ENCODE assay signal across 14 cellular contexts in genomic region chr9:113503131-113503541, GRCh38. TPM values are rescaled to one million over a fixed set of nuclear protein-coding genes. Genes with fewer than 3 reads are reported as not detected.
DNase-seq lines count a peak whose midpoint lies in the region; ATAC-seq and TF ChIP-seq lines count a peak whose summit lies in the region.
"Had no signal": no experiment of that assay in that cellular context is flagged by ENCODE, and none has a peak within 500 bp of the region (broad histone marks: within the 10 kb centered on the region; RNA-seq: fewer than 3 reads in every experiment).

No MANE protein-coding gene starts in this region.

- H3K27me3 ChIP-seq in heart left ventricle: no peaks in the 10 kb centered on the region
- H3K27me3 ChIP-seq in trophoblast cell (ENCODE audit: insufficient read depth, low read length): no peaks in the 10 kb centered on the region
- H3K27me3 ChIP-seq: adrenal gland had no signal

- TF ChIP-seq POLR2A in heart left ventricle (IDR thresholded peaks at IDR 0.05): no peak

- peak overlapping the region; percentile 48 for H2AFZ ChIP-seq in trophoblast cell (ENCODE audit: insufficient read depth, low read length, poor library complexity)

- H3K9ac ChIP-seq in trophoblast cell (ENCODE audit: low read length): no peak overlapping the region

- peak overlapping the region; percentile 93 for H3K14ac ChIP-seq in trophoblast cell (ENCODE audit: low read length)

- peak overlapping the region; percentile 54 for H4K12ac ChIP-seq in trophoblast cell (ENCODE audit: low read depth, low read length)

- H3K4me1 ChIP-seq in heart left ventricle (peaks cover 0 to 82% (median 43%) of the 10 kb centered on the region in 12 donors), trophoblast cell (ENCODE audit: control insufficient read depth in 1 of 2, insufficient read depth in 2 of 2, low read length in 2 of 2) (peaks cover 39 to 49% of the 10 kb centered on the region in 2 experiments)

- peaks cover 45% of the 10 kb centered on the region for H3K79me1 ChIP-seq in trophoblast cell (ENCODE audit: low read length)

- ATAC-seq in heart left ventricle: peak in 3 of 4 donors; percentile 15 to 38 (median 21)
- no peak for ATAC-seq in Right ventricle myocardium inferior
- peak; percentile 35 for ATAC-seq in left ventricle myocardium superior

- H3K23ac ChIP-seq in trophoblast cell (ENCODE audit: low read length): no peak overlapping the region

- H3K9me3 ChIP-seq in heart left ventricle (no peaks in the 10 kb centered on the region), trophoblast cell (ENCODE audit: insufficient read depth, low read depth, low read length) (no peaks in the 10 kb centered on the region)
- H3K9me3 ChIP-seq: adrenal gland had no signal

- peak overlapping the region; percentile 83 for H4K8ac ChIP-seq in trophoblast cell (ENCODE audit: low read depth, low read length)

- intact Hi-C loops in heart left ventricle (cut with DNase I) (loop anchor here in 9 of 10 donors (5.0 to 10.0 kb wide), 7 partner anchors 46 to 84 kb away; no protein-coding TSS in a partner anchor), Right ventricle myocardium inferior (cut with DNase I) (loop anchor here (5.0 kb wide), 2 partner anchors 46 to 84 kb away; no protein-coding TSS in a partner anchor), left ventricle myocardium superior (cut with micrococcal nuclease) (no loop called here)

- H3K27ac ChIP-seq in heart left ventricle: peak overlapping the region; percentile 67 to 91 (median 87)
- H3K27ac ChIP-seq in trophoblast cell (ENCODE audit: low read depth, low read length): peak overlapping the region; percentile 71

- H3K4ac ChIP-seq in trophoblast cell (ENCODE audit: low read depth, low read length): peak overlapping the region; percentile 92

- H3K4me3 ChIP-seq in heart left ventricle (peak overlapping the region; percentile 5 to 71 (median 62)), trophoblast cell (ENCODE audit: low read depth, low read length) (no peak overlapping the region)

- peak overlapping the region; percentile 91 for H2BK12ac ChIP-seq in trophoblast cell (ENCODE audit: low read length)

- DNase-seq in heart left ventricle: no peak
- no peak for DNase-seq in Right ventricle myocardium inferior (ENCODE audit: missing footprints)
- no peak for DNase-seq in left ventricle myocardium superior
- peak; percentile 93 to 95 for DNase-seq in trophoblast cell
- no peak for DNase-seq in cerebellar nuclear complex (lab: John Stamatoyannopoulos, UW)
- no peak for DNase-seq in AG08396 (ENCODE audit: low spot score)
- no peak for DNase-seq in stimulated activated CD4-positive, alpha-beta T cell treated with anti-CD3 and anti-CD28 coated beads, Interleukin-15, amount 100 ng/mL, for 24 hours
- no peak for DNase-seq in ureter (ENCODE audit: low spot score)
- DNase-seq: adrenal gland; effector CD4-positive, alpha-beta T cell; GF-D8; NCI-H1930; NCI-H69; T-helper 1 cell had no signal

- H3K36me3 ChIP-seq in heart left ventricle: peaks cover 0 to 32% (median 17%) of the 10 kb centered on the region in 9 donors
- H3K36me3 ChIP-seq in trophoblast cell (ENCODE audit: control insufficient read depth in 1 of 2, insufficient read depth in 2 of 2, low read length in 2 of 2): peaks cover 2 to 9% of the 10 kb centered on the region in 2 experiments

- H3K79me2 ChIP-seq in trophoblast cell (ENCODE audit: control insufficient read depth, insufficient read depth, low read length, poor library complexity): peaks cover 6% of the 10 kb centered on the region

- whole genome bisulfite sequencing in heart left ventricle, 4 donors: 52 to 81% (median 65%) methylated on average over 7 to 8 of the region's 8 CpGs
- WGBS in trophoblast cell (ENCODE audit: extremely low coverage, insufficient coverage, insufficient read length): no CpG with 5 or more reads among the region's 8 CpGs

- H2AK5ac ChIP-seq in trophoblast cell (ENCODE audit: low read length): peak overlapping the region; percentile 78

- peak overlapping the region; percentile 37 for H2BK5ac ChIP-seq in trophoblast cell (ENCODE audit: low read depth, low read length, poor library complexity)

- peak overlapping the region; percentile 96 for H2BK120ac ChIP-seq in trophoblast cell (ENCODE audit: insufficient read depth, low read length, poor library complexity)

- peak overlapping the region; percentile 88 for H3K18ac ChIP-seq in trophoblast cell (ENCODE audit: low read length)

- H4K91ac ChIP-seq in trophoblast cell (ENCODE audit: low read depth, low read length): peak overlapping the region; percentile 96

- H3K4me2 ChIP-seq in trophoblast cell (ENCODE audit: low read length): no peak overlapping the region

- TF ChIP-seq CTCF in heart left ventricle (IDR thresholded peaks at IDR 0.05): peak in 1 of 12 donors; percentile 10

RNA-seq across cellular contexts. Expression of gene RGS3, which starts 39.6 kb away (rescaled TPM):
- total RNA-seq in heart left ventricle (100 to 1,000 TPM; 107 to 214 (median 139) TPM), Right ventricle myocardium inferior (139 TPM), left ventricle myocardium superior (115 TPM), ureter (57.9 TPM)
- polyA plus RNA-seq in heart left ventricle: 100 to 1,000 TPM in 1 of 2 donors, 10 to 100 TPM in 1; 93.4 to 120 TPM
- polyA plus RNA-seq in trophoblast cell (2013): 97.8 and 100 TPM in 2 replicates

Comparison
In these comparisons a context has a peak if more than half of its experiments do, and no peak if none do; other contexts are left out.
1. DNase-seq: peak in trophoblast cell (2 of 2); none in heart left ventricle (0 of 5), Right ventricle myocardium inferior (single experiment), left ventricle myocardium superior (single experiment), cerebellar nuclear complex (0 of 2), AG08396 (single experiment), stimulated activated CD4-positive, alpha-beta T cell treated with anti-CD3 and anti-CD28 coated beads, Interleukin-15, amount 100 ng/mL, for 24 hours (single experiment) and ureter (single experiment).